Comparison of ENCODE assay signal across 12 cellular contexts in the genomic region with DNA sequence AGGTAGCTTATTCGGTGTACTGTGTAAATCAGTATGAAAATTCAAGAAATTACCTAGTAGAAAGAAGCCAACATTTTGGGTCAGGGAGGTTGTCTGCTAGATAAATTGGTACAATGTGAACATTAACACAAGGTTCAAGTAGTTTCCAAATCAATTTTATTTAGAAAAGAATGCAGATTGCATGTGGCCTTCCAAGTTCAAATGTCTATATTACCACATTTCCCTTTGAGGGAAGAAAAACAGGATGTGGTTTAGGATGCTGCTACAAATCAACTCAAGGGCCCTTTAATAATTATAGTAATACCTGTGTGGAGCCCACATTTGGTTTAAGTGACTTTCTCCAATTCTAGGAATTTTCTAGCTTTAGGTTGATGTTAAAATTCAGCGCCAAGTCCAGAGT.
"Had no signal": no experiment of that assay in that cellular context is flagged by ENCODE, and none has a peak within 500 bp of the region (broad histone marks: within the 10 kb centered on the region; RNA-seq: fewer than 3 reads in every experiment).

No MANE protein-coding gene starts in this region.

- H3K9me3 ChIP-seq: thoracic aorta, upper lobe of right lung had no signal

- H3K27ac ChIP-seq: cardiac muscle cell, thoracic aorta, upper lobe of right lung had no signal

- H3K36me3 ChIP-seq: cardiac muscle cell, thoracic aorta, upper lobe of right lung had no signal

- ATAC-seq: esophagus mucosa; stimulated activated effector memory CD8-positive, alpha-beta T cell treated with anti-CD3 and anti-CD28 coated beads, Interleukin-12 subunit alpha, Interleukin-12 subunit beta, amount 100 ng/mL, for 72 hours; upper lobe of right lung had no signal

- DNase-seq: activated CD4-positive, CD25-positive, alpha-beta regulatory T cell treated with anti-CD3 and anti-CD28 coated beads, Interleukin-2, amount 50 U/mL, for 72 hours; activated naive CD4-positive, alpha-beta T cell treated with anti-CD3 and anti-CD28 coated beads, Interleukin-2, amount 50 U/mL, for 16 hours; activated T-cell treated with anti-CD3 and anti-CD28 coated beads for 4 hours; foreskin fibroblast; nucleus accumbens; posterior cingulate gyrus; retina; upper lobe of right lung had no signal

- H3K4me1 ChIP-seq: upper lobe of right lung had no signal

- H3K4me3 ChIP-seq: cardiac muscle cell, thoracic aorta, upper lobe of right lung had no signal

- H3K27me3 ChIP-seq: cardiac muscle cell, upper lobe of right lung had no signal
